In the genomic region with DNA sequence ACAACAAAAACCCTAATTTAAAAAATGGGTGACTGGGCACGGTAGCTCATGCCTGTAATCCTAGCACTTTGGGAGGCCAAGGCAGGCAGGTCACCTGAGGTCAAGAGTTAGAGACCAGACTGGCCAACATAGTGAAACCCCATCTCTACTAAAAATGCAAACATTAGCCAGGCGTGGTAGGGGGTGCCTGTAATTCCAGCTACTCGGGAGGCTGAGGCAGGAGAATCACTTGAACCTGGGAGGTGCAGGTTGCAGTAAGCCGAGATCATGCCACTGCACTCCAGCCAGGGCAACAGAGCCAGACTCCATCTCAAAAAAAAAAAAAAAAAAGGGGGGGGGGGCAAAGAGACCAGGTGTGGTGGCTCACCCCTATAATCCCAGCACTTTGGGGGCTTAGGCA, we compare ENCODE assay signal across 8 cellular contexts. TPM values are rescaled to one million over a fixed set of nuclear protein-coding genes. Genes with fewer than 3 reads are reported as not detected.
DNase-seq lines count a peak whose midpoint lies in the region; ATAC-seq, FAIRE-seq and TF ChIP-seq lines count a peak whose summit lies in the region.
"Not testable (repeated sequence)": the region's sequence is repeated elsewhere in the genome, so short reads cannot be mapped to it uniquely, and the experiment has no call there.
"Had no signal": no experiment of that assay in that cellular context is flagged by ENCODE, and none has a peak within 500 bp of the region (broad histone marks: within the 10 kb centered on the region; RNA-seq: fewer than 3 reads in every experiment).

No MANE protein-coding gene starts in this region.

- not testable (repeated sequence) for ATAC-seq in WTC11; activated CD8-positive, alpha-beta memory T cell treated with anti-CD3 and anti-CD28 coated beads, Interleukin-2, amount 10 ng/mL, durations not matched to agents 7 days and 5 days; K562

- H3K4me2 ChIP-seq in K562 (ENCODE audit: insufficient read depth, low read length) = not testable (repeated sequence)

- TF ChIP-seq EP300 in K562 (IDR thresholded peaks at IDR 0.05; ENCODE audit: low read length); sigmoid colon (IDR thresholded peaks at IDR 0.05): not testable (repeated sequence)

- peak; percentile 7 for DNase-seq in CD14-positive monocyte (ENCODE audit: low spot score)
- DNase-seq in WTC11 (ENCODE audit: low spot score); K562 (ENCODE audit: extremely low read depth in 1 of 4, low spot score in 3 of 4): not testable (repeated sequence)
- DNase-seq in activated CD8-positive, alpha-beta memory T cell treated with anti-CD3 and anti-CD28 coated beads, Interleukin-2, amount 10 ng/mL, durations not matched to agents 7 days and 5 days = peak; percentile 8
- peak; percentile 43 for DNase-seq in mesenteric fat pad (ENCODE audit: low spot score)
- DNase-seq in sigmoid colon = peak; percentile 1

- CTCF ChIA-PET in WTC11 (lab: Charles Lee); K562 (lab: Yijun Ruan, JAX; ENCODE audit: low intra/inter-chr PET ratio): not testable (repeated sequence)
- CTCF ChIA-PET in activated CD8-positive, alpha-beta memory T cell treated with anti-CD3 and anti-CD28 coated beads, Interleukin-2, amount 10 ng/mL, durations not matched to agents 7 days and 5 days (lab: Charles Lee) = interaction anchor here (1.4 kb wide), 1 partner anchor 106 kb away, joined by 6 read pairs; no protein-coding TSS in a partner anchor

- TF ChIP-seq CTCF in CD14-positive monocyte (IDR thresholded peaks at IDR 0.05); WTC11 (IDR thresholded peaks at IDR 0.05); K562 (IDR thresholded peaks at IDR 0.05 in 2 of 3, conservative IDR thresholded peaks at IDR 0.05 in 1 of 3; ENCODE audit: insufficient read depth in 2 of 3, low read depth in 1 of 3, low read length in 3 of 3); sigmoid colon (IDR thresholded peaks at IDR 0.05): not testable (repeated sequence)

- H2AFZ ChIP-seq in K562 (ENCODE audit: low read depth, low read length) = not testable (repeated sequence)

- peaks cover 15 to 51% (median 45%) of the 10 kb centered on the region in 3 donors for H3K27me3 Mint-ChIP-seq in CD14-positive monocyte (ENCODE audit: low read depth in 3 of 3)
- H3K27me3 Mint-ChIP-seq in WTC11 (ENCODE audit: low read depth); activated CD8-positive, alpha-beta memory T cell treated with anti-CD3 and anti-CD28 coated beads, Interleukin-2, amount 10 ng/mL, durations not matched to agents 7 days and 5 days: not testable (repeated sequence)

- H3K4me3 ChIP-seq in K562, sigmoid colon: not testable (repeated sequence)

- H3K9me3 Mint-ChIP-seq in CD14-positive monocyte; WTC11; activated CD8-positive, alpha-beta memory T cell treated with anti-CD3 and anti-CD28 coated beads, Interleukin-2, amount 10 ng/mL, durations not matched to agents 7 days and 5 days (ENCODE audit: low read depth): not testable (repeated sequence)

- H3K36me3 ChIP-seq in K562 (ENCODE audit: control insufficient read depth, insufficient read depth, low read length) = not testable (repeated sequence)
- peaks cover 0 to 19% (median 8%) of the 10 kb centered on the region in 4 donors for H3K36me3 ChIP-seq in sigmoid colon

- not testable (repeated sequence) for FAIRE-seq in K562 (lab: Jason Lieb, UNC)

- intact Hi-C loops in CD14-positive monocyte (cut with micrococcal nuclease); sigmoid colon (cut with DNase I): not testable (repeated sequence)
- intact Hi-C loops in K562 (cut with micrococcal nuclease) = loop anchor here (10.0 kb wide), 1 partner anchor 61 kb away; a partner anchor contains a TSS

- H3K9ac ChIP-seq in K562 (ENCODE audit: insufficient read depth in 1 of 2, low read depth in 2 of 2, low read length in 2 of 2) = not testable (repeated sequence)

- not testable (repeated sequence) for H3K4me3 Mint-ChIP-seq in CD14-positive monocyte; WTC11; activated CD8-positive, alpha-beta memory T cell treated with anti-CD3 and anti-CD28 coated beads, Interleukin-2, amount 10 ng/mL, durations not matched to agents 7 days and 5 days

- not testable (repeated sequence) for H3K9me3 ChIP-seq in K562 (replicated peaks; ENCODE audit: control insufficient read depth, insufficient read depth, low read depth, low read length); sigmoid colon

- peaks cover 5 to 22% of the 10 kb centered on the region in 2 experiments; a peak in 4 of 5 replicates for H3K4me1 ChIP-seq in K562 (replicated peaks in 1 of 2; ENCODE audit: control insufficient read depth in 2 of 2, insufficient read depth in 2 of 2, low read length in 2 of 2)
- not testable (repeated sequence) for H3K4me1 ChIP-seq in sigmoid colon

- H4K20me1 ChIP-seq in K562 (replicated peaks; ENCODE audit: control insufficient read depth, insufficient read depth, low read length) = not testable (repeated sequence)

- H3K27ac ChIP-seq in K562 (ENCODE audit: extremely low read depth, low read depth, low read length); sigmoid colon: not testable (repeated sequence)

- not testable (repeated sequence) for TF ChIP-seq POLR2A in K562 (conservative IDR thresholded peaks at IDR 0.05); sigmoid colon (IDR thresholded peaks at IDR 0.05)

- in situ Hi-C loops in K562 (cut with MboI) = not testable (repeated sequence)

- not testable (repeated sequence) for H3K4me1 Mint-ChIP-seq in CD14-positive monocyte
- H3K4me1 Mint-ChIP-seq in WTC11 = peaks cover 18% of the 10 kb centered on the region
- H3K4me1 Mint-ChIP-seq in activated CD8-positive, alpha-beta memory T cell treated with anti-CD3 and anti-CD28 coated beads, Interleukin-2, amount 10 ng/mL, durations not matched to agents 7 days and 5 days = peaks cover 16% of the 10 kb centered on the region

- not testable (repeated sequence) for H3K79me2 ChIP-seq in K562 (ENCODE audit: control insufficient read depth, insufficient read depth, low read length)

- H3K27me3 ChIP-seq in K562 (ENCODE audit: control insufficient read depth in 2 of 2, insufficient read depth in 2 of 2, low read length in 2 of 2); sigmoid colon: not testable (repeated sequence)

- POLR2A ChIA-PET in WTC11 (lab: Charles Lee) = not testable (repeated sequence)
- POLR2A ChIA-PET in K562 (lab: Yijun Ruan, JAX) = interaction anchor here (0.6 kb wide), 2 partner anchors 57 to 186 kb away, joined by 3 to 4 read pairs; a partner anchor contains a TSS

- TF ChIP-seq RAD21 in K562 (CRISPR knock-in tag; conservative IDR thresholded peaks at IDR 0.05 in 1 of 2, IDR thresholded peaks at IDR 0.05 in 1 of 2) = not testable (repeated sequence)

- H3K9me1 ChIP-seq in K562 (ENCODE audit: control insufficient read depth, insufficient read depth, low read length) = not testable (repeated sequence)

- H3K27ac Mint-ChIP-seq in CD14-positive monocyte; WTC11; activated CD8-positive, alpha-beta memory T cell treated with anti-CD3 and anti-CD28 coated beads, Interleukin-2, amount 10 ng/mL, durations not matched to agents 7 days and 5 days: not testable (repeated sequence)

- BruUV-seq in K562 (replicated peaks; lab: Mats Ljungman, UMichigan) = not testable (repeated sequence)

- whole genome bisulfite sequencing in K562 (ENCODE audit: insufficient coverage, low coverage, missing lambda C conversion rate) = 61% methylated on average over 3 of the region's 4 CpGs
- 80 to 85% methylated on average over 4 of the region's 4 CpGs for WGBS in sigmoid colon, 2 donors

- H3K36me3 Mint-ChIP-seq in CD14-positive monocyte; WTC11; activated CD8-positive, alpha-beta memory T cell treated with anti-CD3 and anti-CD28 coated beads, Interleukin-2, amount 10 ng/mL, durations not matched to agents 7 days and 5 days: not testable (repeated sequence)

RNA-seq across cellular contexts. Expression of a gene that starts 43.9 kb away (rescaled TPM):
- polyA plus RNA-seq in CD14-positive monocyte (1 to 10 TPM in 1 of 2 donors, under 1 TPM in 1; 0.72 to 1.0 TPM), K562 (2011; rRNA removed) (34.4 and 42.4 TPM in 2 replicates), K562 (2014; fragmentation: Illumina TruSeq; extraction: Trizol) (29.4 and 47.0 TPM in 2 replicates), K562 (2014; fragmentation: Nextera tagmentation; extraction: Ambion mirVana) (1 to 10 TPM in 1 of 2 experiments, under 1 TPM in 1; 0.45 to 2.5 TPM), K562 (2014; rRNA removed) (75.0 and 81.0 TPM in 2 replicates), sigmoid colon (10 to 100 TPM; 10.2 to 72.6 (median 12.0) TPM)
- total RNA-seq in WTC11 (2021) (107 to 121 TPM (median 114 TPM) in 3 replicates), K562 (2014; rRNA removed) (71.4 and 100 TPM in 2 replicates), K562 (2014; rRNA removed; fragmentation: Illumina TruSeq; extraction: Trizol) (7.9 and 13.3 TPM in 2 replicates), K562 (2015; rRNA removed; fragmentation: Illumina TruSeq; extraction: Trizol) (42.3 and 45.6 TPM in 2 replicates), K562 (2021) (94.5 and 97.0 TPM in 2 replicates), mesenteric fat pad (55.2 TPM), sigmoid colon (10 to 100 TPM; 22.5 to 39.6 (median 28.7) TPM)
- total RNA-seq in activated CD8-positive, alpha-beta memory T cell treated with anti-CD3 and anti-CD28 coated beads, Interleukin-2, amount 10 ng/mL, durations not matched to agents 7 days and 5 days = 10 to 100 TPM; 42.0 to 49.8 TPM
- total RNA-seq in K562 (2011; cell fraction: chromatin; rRNA removed; ENCODE audit: low replicate concordance) = 13.8 and 50.6 TPM in 2 replicates
- total RNA-seq in K562 (2011; cell fraction: nucleolus; rRNA removed) = 113 and 115 TPM in 2 replicates
- total RNA-seq in K562 (2011; cell fraction: nucleoplasm; rRNA removed) = 51.0 and 58.3 TPM in 2 replicates
- polyA plus RNA-seq in K562 (2011; cell fraction: cytosol; rRNA removed) = 79.7 and 224 TPM in 2 replicates
- polyA plus RNA-seq in K562 (2011; cell fraction: nucleus; rRNA removed) = 32.2 and 55.2 TPM in 2 replicates
- polyA plus RNA-seq in K562 (2012) = 63.8 and 67.0 TPM in 2 replicates
- 4.9 and 8.8 TPM in 2 replicates for polyA minus RNA-seq in K562 (2011; rRNA and poly(A)+ RNA removed)
- 23.0 and 32.5 TPM in 2 replicates for polyA minus RNA-seq in K562 (2011; cell fraction: cytosol; rRNA and poly(A)+ RNA removed)
- 8.1 and 8.7 TPM in 2 replicates for polyA minus RNA-seq in K562 (2011; cell fraction: nucleus; rRNA and poly(A)+ RNA removed)

RNA-seq across cellular contexts. Expression of a gene that starts 55.1 kb away (rescaled TPM):
- 10 to 100 TPM; 12.0 to 12.1 TPM for polyA plus RNA-seq in CD14-positive monocyte
- total RNA-seq in WTC11 (2021) = 116 to 153 TPM (median 150 TPM) in 3 replicates
- 10 to 100 TPM; 20.3 to 28.2 TPM for total RNA-seq in activated CD8-positive, alpha-beta memory T cell treated with anti-CD3 and anti-CD28 coated beads, Interleukin-2, amount 10 ng/mL, durations not matched to agents 7 days and 5 days
- total RNA-seq in K562 (2011; cell fraction: chromatin; rRNA removed; ENCODE audit: low replicate concordance) = 5.9 and 13.8 TPM in 2 replicates
- total RNA-seq in K562 (2011; cell fraction: nucleolus; rRNA removed) = 7.5 and 9.3 TPM in 2 replicates
- 6.3 and 10.6 TPM in 2 replicates for total RNA-seq in K562 (2011; cell fraction: nucleoplasm; rRNA removed)
- total RNA-seq in K562 (2014; rRNA removed) = 3.8 and 5.2 TPM in 2 replicates
- 1.1 and 1.4 TPM in 2 replicates for total RNA-seq in K562 (2014; rRNA removed; fragmentation: Illumina TruSeq; extraction: Trizol)
- 2.0 and 2.8 TPM in 2 replicates for total RNA-seq in K562 (2015; rRNA removed; fragmentation: Illumina TruSeq; extraction: Trizol)
- 3.7 and 3.8 TPM in 2 replicates for total RNA-seq in K562 (2021)
- 4.4 and 7.4 TPM in 2 replicates for polyA plus RNA-seq in K562 (2011; rRNA removed)
- 9.3 and 12.9 TPM in 2 replicates for polyA plus RNA-seq in K562 (2011; cell fraction: cytosol; rRNA removed)
- polyA plus RNA-seq in K562 (2011; cell fraction: nucleus; rRNA removed) = 9.5 and 10.7 TPM in 2 replicates
- 1.4 and 6.1 TPM in 2 replicates for polyA plus RNA-seq in K562 (2012)
- polyA plus RNA-seq in K562 (2014; fragmentation: Illumina TruSeq; extraction: Trizol) = 1.3 and 3.1 TPM in 2 replicates
- polyA plus RNA-seq in K562 (2014; fragmentation: Nextera tagmentation; extraction: Ambion mirVana) = under 1 TPM in 1 of 2 experiments, not detected in 1; 0.14 TPM
- 4.3 and 5.6 TPM in 2 replicates for polyA plus RNA-seq in K562 (2014; rRNA removed)
- polyA minus RNA-seq in K562 (2011; rRNA and poly(A)+ RNA removed) = 3.0 and 5.3 TPM in 2 replicates
- polyA minus RNA-seq in K562 (2011; cell fraction: cytosol; rRNA and poly(A)+ RNA removed) = 3.1 and 5.9 TPM in 2 replicates
- polyA minus RNA-seq in K562 (2011; cell fraction: nucleus; rRNA and poly(A)+ RNA removed) = 2.7 and 4.4 TPM in 2 replicates
- 41.5 TPM for total RNA-seq in mesenteric fat pad
- 10 to 100 TPM; 24.1 to 40.0 (median 30.2) TPM for total RNA-seq in sigmoid colon
- 10 to 100 TPM in 2 of 3 donors, 1 to 10 TPM in 1; 1.4 to 18.6 (median 11.4) TPM for polyA plus RNA-seq in sigmoid colon
- total RNA-seq: GM23248, HT-29 had no signal
- polyA plus RNA-seq: GM23248 had no signal

RNA-seq across cellular contexts. Expression of a gene that starts 56.9 kb away (rescaled TPM):
- polyA plus RNA-seq in CD14-positive monocyte = 100 to 1,000 TPM; 133 to 153 TPM
- 76.4 to 101 TPM (median 91.9 TPM) in 3 replicates for total RNA-seq in WTC11 (2021)
- total RNA-seq in activated CD8-positive, alpha-beta memory T cell treated with anti-CD3 and anti-CD28 coated beads, Interleukin-2, amount 10 ng/mL, durations not matched to agents 7 days and 5 days = 10 to 100 TPM; 47.4 to 66.7 TPM
- 14.3 and 43.7 TPM in 2 replicates for total RNA-seq in K562 (2011; cell fraction: chromatin; rRNA removed; ENCODE audit: low replicate concordance)
- 43.4 and 46.7 TPM in 2 replicates for total RNA-seq in K562 (2011; cell fraction: nucleolus; rRNA removed)
- total RNA-seq in K562 (2011; cell fraction: nucleoplasm; rRNA removed) = 37.7 and 37.8 TPM in 2 replicates
- 114 and 148 TPM in 2 replicates for total RNA-seq in K562 (2014; rRNA removed)
- total RNA-seq in K562 (2014; rRNA removed; fragmentation: Illumina TruSeq; extraction: Trizol) = 49.8 and 70.8 TPM in 2 replicates
- total RNA-seq in K562 (2015; rRNA removed; fragmentation: Illumina TruSeq; extraction: Trizol) = 134 and 142 TPM in 2 replicates
- 101 and 105 TPM in 2 replicates for total RNA-seq in K562 (2021)
- polyA plus RNA-seq in K562 (2011; rRNA removed) = 79.6 and 135 TPM in 2 replicates
- polyA plus RNA-seq in K562 (2011; cell fraction: cytosol; rRNA removed) = 201 and 321 TPM in 2 replicates
- polyA plus RNA-seq in K562 (2011; cell fraction: nucleus; rRNA removed) = 93.7 and 110 TPM in 2 replicates
- polyA plus RNA-seq in K562 (2012) = 150 and 163 TPM in 2 replicates
- 212 and 228 TPM in 2 replicates for polyA plus RNA-seq in K562 (2014; fragmentation: Illumina TruSeq; extraction: Trizol)
- 100 to 1,000 TPM; 312 to 348 TPM for polyA plus RNA-seq in K562 (2014; fragmentation: Nextera tagmentation; extraction: Ambion mirVana)
- polyA plus RNA-seq in K562 (2014; rRNA removed) = 152 and 187 TPM in 2 replicates
- polyA minus RNA-seq in K562 (2011; rRNA and poly(A)+ RNA removed) = 23.9 and 35.3 TPM in 2 replicates
- polyA minus RNA-seq in K562 (2011; cell fraction: cytosol; rRNA and poly(A)+ RNA removed) = 67.7 and 108 TPM in 2 replicates
- polyA minus RNA-seq in K562 (2011; cell fraction: nucleus; rRNA and poly(A)+ RNA removed) = 13.7 and 28.9 TPM in 2 replicates
- total RNA-seq in mesenteric fat pad = 39.9 TPM
- total RNA-seq in sigmoid colon = 10 to 100 TPM; 21.0 to 35.5 (median 27.5) TPM
- polyA plus RNA-seq in sigmoid colon = 100 to 1,000 TPM; 115 to 146 (median 130) TPM

RNA-seq across cellular contexts. Expression of a gene that starts 57.0 kb away (rescaled TPM):
- polyA plus RNA-seq in CD14-positive monocyte (1,000 to 10,000 TPM in 1 of 2 donors, 100 to 1,000 TPM in 1; 984 to 1,104 TPM), K562 (2011; rRNA removed) (662 and 1,013 TPM in 2 replicates), K562 (2014; fragmentation: Illumina TruSeq; extraction: Trizol) (866 and 1,057 TPM in 2 replicates), K562 (2014; fragmentation: Nextera tagmentation; extraction: Ambion mirVana) (1,000 to 10,000 TPM; 2,724 to 2,827 TPM), K562 (2014; rRNA removed) (1,303 and 1,847 TPM in 2 replicates), sigmoid colon (100 to 1,000 TPM; 574 to 938 (median 657) TPM)
- total RNA-seq in WTC11 (2021) (2,082 to 2,373 TPM (median 2,292 TPM) in 3 replicates), K562 (2014; rRNA removed) (1,864 and 2,438 TPM in 2 replicates), K562 (2014; rRNA removed; fragmentation: Illumina TruSeq; extraction: Trizol) (130 and 165 TPM in 2 replicates), K562 (2015; rRNA removed; fragmentation: Illumina TruSeq; extraction: Trizol) (471 and 527 TPM in 2 replicates), K562 (2021) (2,747 and 3,081 TPM in 2 replicates), mesenteric fat pad (1,239 TPM), sigmoid colon (100 to 1,000 TPM; 244 to 601 (median 414) TPM)
- 1,000 to 10,000 TPM; 1,292 to 1,333 TPM for total RNA-seq in activated CD8-positive, alpha-beta memory T cell treated with anti-CD3 and anti-CD28 coated beads, Interleukin-2, amount 10 ng/mL, durations not matched to agents 7 days and 5 days
- 88.1 and 153 TPM in 2 replicates for total RNA-seq in K562 (2011; cell fraction: chromatin; rRNA removed; ENCODE audit: low replicate concordance)
- total RNA-seq in K562 (2011; cell fraction: nucleolus; rRNA removed) = 167 TPM in 2 replicates
- total RNA-seq in K562 (2011; cell fraction: nucleoplasm; rRNA removed) = 206 and 397 TPM in 2 replicates
- 1,028 and 1,084 TPM in 2 replicates for polyA plus RNA-seq in K562 (2011; cell fraction: cytosol; rRNA removed)
- 641 and 754 TPM in 2 replicates for polyA plus RNA-seq in K562 (2011; cell fraction: nucleus; rRNA removed)
- polyA plus RNA-seq in K562 (2012) = 3,105 and 3,833 TPM in 2 replicates
- polyA minus RNA-seq in K562 (2011; rRNA and poly(A)+ RNA removed) = 177 and 211 TPM in 2 replicates
- polyA minus RNA-seq in K562 (2011; cell fraction: cytosol; rRNA and poly(A)+ RNA removed) = 416 and 590 TPM in 2 replicates
- polyA minus RNA-seq in K562 (2011; cell fraction: nucleus; rRNA and poly(A)+ RNA removed) = 61.5 and 90.0 TPM in 2 replicates
